Comparison of ENCODE assay signal across 34 cellular contexts in genomic region chr2:217183471-217183870, GRCh38.
"Had no signal": no experiment of that assay in that cellular context is flagged by ENCODE, and none has a peak within 500 bp of the region (broad histone marks: within the 10 kb centered on the region; RNA-seq: fewer than 3 reads in every experiment).

No MANE protein-coding gene starts in this region.

- H3K4me1 ChIP-seq: SJSA1 had no signal

- H3K4me3 Mint-ChIP-seq: activated B cell treated with CpG ODN at 0.5 μM for 24 hours; activated CD4-positive, alpha-beta memory T cell treated with anti-CD3 and anti-CD28 coated beads for 36 hours; activated naive CD4-positive, alpha-beta T cell treated with anti-CD3 and anti-CD28 coated beads, Interleukin-2, amount 10 ng/mL, durations not matched to agents 7 days and 5 days; activated naive CD8-positive, alpha-beta T cell; activated naive CD8-positive, alpha-beta T cell treated with anti-CD3 and anti-CD28 coated beads, Interleukin-2, amount 50 U/mL, for 24 hours had no signal

- ATAC-seq: activated naive CD8-positive, alpha-beta T cell treated with anti-CD3 and anti-CD28 coated beads, Interleukin-2, amount 50 U/mL, for 24 hours; K562; Panc1 had no signal

- H3K36me3 ChIP-seq: brain microvascular endothelial cell, SJSA1 had no signal

- DNase-seq: activated B cell treated with CpG ODN at 0.5 μM for 24 hours; activated CD4-positive, alpha-beta memory T cell treated with anti-CD3 and anti-CD28 coated beads for 36 hours; activated CD4-positive, alpha-beta T cell treated with anti-CD3 and anti-CD28 coated beads for 4 hours; activated CD4-positive, alpha-beta T cell treated with anti-CD3 and anti-CD28 coated beads, Interleukin-2, amount 50 U/mL, for 1 hour; activated CD4-positive, CD25-positive, alpha-beta regulatory T cell treated with anti-CD3 and anti-CD28 coated beads, Interleukin-2, amount 50 U/mL, for 72 hours; activated CD8-positive, alpha-beta memory T cell treated with anti-CD3 and anti-CD28 coated beads, Interleukin-2, amount 50 U/mL, for 4 hours; activated effector memory CD4-positive, alpha-beta T cell treated with Interleukin-2 at 50 U/mL for 16 hours; activated naive CD4-positive, alpha-beta T cell treated with anti-CD3 and anti-CD28 coated beads, Interleukin-2, amount 10 ng/mL, durations not matched to agents 7 days and 5 days; activated naive CD8-positive, alpha-beta T cell treated with anti-CD3 and anti-CD28 coated beads, Interleukin-2, amount 50 U/mL, for 24 hours; activated T-cell treated with anti-CD3 and anti-CD28 coated beads, Interleukin-2, amount 50 U/mL, for 48 hours; anterior cingulate cortex; brain microvascular endothelial cell; central memory CD4-positive, alpha-beta T cell; NCI-H1105 treated with DMSO at 0.1 percent for 48 hours; NCI-H1436 treated with DMSO at 0.1 percent for 48 hours; NCI-H187 treated with DMSO at 0.1 percent for 48 hours; NCI-H2081; NCI-H2227 treated with DMSO at 0.1 percent for 48 hours; NCI-H446; NCI-H510A treated with DMSO at 0.1 percent for 48 hours; NCI-H526 treated with DMSO at 0.1 percent for 48 hours; NCI-H774; RPMI8226; SHP77 treated with DMSO at 0.1 percent for 48 hours; SK-N-SH; SW 1271; T-helper 1 cell; T-helper 2 cell; T-helper 9 cell had no signal

- H3K4me3 ChIP-seq: K562, SJSA1 had no signal

- H3K27me3 ChIP-seq: brain microvascular endothelial cell, SJSA1 had no signal

- H3K27ac ChIP-seq: brain microvascular endothelial cell, SJSA1, VCaP had no signal

- H3K36me3 Mint-ChIP-seq: activated CD4-positive, alpha-beta memory T cell treated with anti-CD3 and anti-CD28 coated beads for 36 hours; activated naive CD4-positive, alpha-beta T cell treated with anti-CD3 and anti-CD28 coated beads, Interleukin-2, amount 10 ng/mL, durations not matched to agents 7 days and 5 days; activated naive CD8-positive, alpha-beta T cell had no signal

- H3K9me3 ChIP-seq: SJSA1, SK-N-SH had no signal

- H3K27me3 Mint-ChIP-seq: activated naive CD4-positive, alpha-beta T cell treated with anti-CD3 and anti-CD28 coated beads, Interleukin-2, amount 10 ng/mL, durations not matched to agents 7 days and 5 days; activated naive CD8-positive, alpha-beta T cell; activated naive CD8-positive, alpha-beta T cell treated with anti-CD3 and anti-CD28 coated beads, Interleukin-2, amount 50 U/mL, for 24 hours had no signal

- H3K9me3 Mint-ChIP-seq: activated B cell treated with CpG ODN at 0.5 μM for 24 hours; activated CD4-positive, alpha-beta memory T cell treated with anti-CD3 and anti-CD28 coated beads for 36 hours; activated naive CD8-positive, alpha-beta T cell treated with anti-CD3 and anti-CD28 coated beads, Interleukin-2, amount 50 U/mL, for 24 hours had no signal

- H3K4me1 Mint-ChIP-seq: activated B cell treated with CpG ODN at 0.5 μM for 24 hours; activated naive CD4-positive, alpha-beta T cell treated with anti-CD3 and anti-CD28 coated beads, Interleukin-2, amount 10 ng/mL, durations not matched to agents 7 days and 5 days; activated naive CD8-positive, alpha-beta T cell treated with anti-CD3 and anti-CD28 coated beads, Interleukin-2, amount 50 U/mL, for 24 hours had no signal

- H3K27ac Mint-ChIP-seq: activated B cell treated with CpG ODN at 0.5 μM for 24 hours; activated CD4-positive, alpha-beta memory T cell treated with anti-CD3 and anti-CD28 coated beads for 36 hours; activated naive CD4-positive, alpha-beta T cell treated with anti-CD3 and anti-CD28 coated beads, Interleukin-2, amount 10 ng/mL, durations not matched to agents 7 days and 5 days; activated naive CD8-positive, alpha-beta T cell; activated naive CD8-positive, alpha-beta T cell treated with anti-CD3 and anti-CD28 coated beads, Interleukin-2, amount 50 U/mL, for 24 hours had no signal
